In genomic region chr14:51981218-51981854, GRCh38 we compare ENCODE assay signal across 15 cellular contexts. TPM values are rescaled to one million over a fixed set of nuclear protein-coding genes. Genes with fewer than 3 reads are reported as not detected.
DNase-seq lines count a peak whose midpoint lies in the region; ATAC-seq, FAIRE-seq and TF ChIP-seq lines count a peak whose summit lies in the region.
"Had no signal": no experiment of that assay in that cellular context is flagged by ENCODE, and none has a peak within 500 bp of the region (broad histone marks: within the 10 kb centered on the region; RNA-seq: fewer than 3 reads in every experiment).

No MANE protein-coding gene starts in this region.

- SMC1A ChIA-PET in GM12878 (lab: Charles Lee; ENCODE audit: uncharacterized antibody, unreplicated experiment): interaction anchor here (0.6 to 4.3 kb wide), 4 partner anchors 9 to 697 kb away, joined by 3 to 19 read pairs (median 5); no protein-coding TSS in a partner anchor

- no peaks in the 10 kb centered on the region for H3K27me3 ChIP-seq in GM12878 (replicated peaks in 1 of 2; ENCODE audit: control insufficient read depth in 2 of 2, insufficient read depth in 2 of 2, low read length in 1 of 2)

- no peaks in the 10 kb centered on the region for H3K36me3 ChIP-seq in GM12878 (ENCODE audit: control insufficient read depth in 2 of 2, insufficient read depth in 2 of 2, low read length in 1 of 2)

- TF ChIP-seq RAD21 in GM12878 (IDR thresholded peaks at IDR 0.05; ENCODE audit: insufficient read depth, low read depth, low read length): no peak

- 23% methylated on average over 4 of the region's 4 CpGs for WGBS in GM12878 (ENCODE audit: insufficient coverage, insufficient replicate concordance, low lambda C conversion rate, missing lambda C conversion rate)

- H3K9ac ChIP-seq in GM12878 (ENCODE audit: control insufficient read depth, insufficient read depth, low read length): no peak overlapping the region

- TF ChIP-seq POLR2A in GM12878 (IDR thresholded peaks at IDR 0.05; ENCODE audit: low read depth, low read length): no peak

- H4K20me1 ChIP-seq in GM12878 (ENCODE audit: control insufficient read depth, insufficient read depth): no peaks in the 10 kb centered on the region

- in situ Hi-C loops in GM12878 (cut with MboI): no loop called here

- RAD21 ChIA-PET in GM12878 (lab: Charles Lee; ENCODE audit: unreplicated experiment): interaction anchor here (0.8 to 1.2 kb wide), 2 partner anchors 153 to 154 kb away, joined by 3 to 4 read pairs; no protein-coding TSS in a partner anchor

- POLR2A ChIA-PET in GM12878 (lab: Charles Lee): no interaction called here

- no TSS peak for BruUV-seq in GM12878 (replicated peaks; lab: Mats Ljungman, UMichigan)

- H3K4me1 ChIP-seq in GM12878 (ENCODE audit: control insufficient read depth, insufficient read depth, low read length): peaks cover 3% of the 10 kb centered on the region

- TF ChIP-seq CTCF in GM12878 (IDR thresholded peaks at IDR 0.05 in 2 of 3, conservative IDR thresholded peaks at IDR 0.05 in 1 of 3; ENCODE audit: control insufficient read depth in 2 of 3, extremely low read depth in 1 of 3, insufficient read depth in 1 of 3, low read depth in 3 of 3, low read length in 3 of 3): no peak

- H3K4me3 ChIP-seq in GM12878: no peak overlapping the region
- H3K4me3 ChIP-seq: GM23338 had no signal

- no peak overlapping the region for H3K27ac ChIP-seq in GM12878 (ENCODE audit: control insufficient read depth, insufficient read depth)

- H3K79me2 ChIP-seq in GM12878 (ENCODE audit: control insufficient read depth, insufficient read depth, low read length): no peaks in the 10 kb centered on the region

- CTCF ChIA-PET in GM12878 (lab: Yijun Ruan, JAX): interaction anchor here (0.9 to 7.3 kb wide), 7 partner anchors 8 to 699 kb away, joined by 3 to 67 read pairs (median 17); partner anchors contain the start of gene RTRAF

- H2AFZ ChIP-seq in GM12878 (ENCODE audit: control insufficient read depth, low read depth, low read length): no peak overlapping the region
- H2AFZ ChIP-seq: GM23338 had no signal

- intact Hi-C loops in GM12878 (cut with micrococcal nuclease; ENCODE audit: unreplicated experiment): loop anchor here (10.0 kb wide), 1 partner anchor 327 kb away; the partner anchor contains the start of gene FRMD6

- peak; percentile 42 for ATAC-seq in GM18519 (IDR thresholded peaks at IDR 0.05; ENCODE audit: low FRiP score, unreplicated experiment)
- peak; percentile 73 for ATAC-seq in GM21390 (IDR thresholded peaks at IDR 0.05; ENCODE audit: unreplicated experiment)
- ATAC-seq in HG03025 (IDR thresholded peaks at IDR 0.05; ENCODE audit: low FRiP score, unreplicated experiment): peak; percentile 50
- ATAC-seq in GM12878: peak; percentile 80
- ATAC-seq: GM23338 had no signal

- no peak for DNase-seq in GM12878 (ENCODE audit: low read depth, low spot score)
- DNase-seq in NCI-H128 (lab: John Stamatoyannopoulos, UW; ENCODE audit: unreplicated experiment): no peak
- DNase-seq in OCI-M2 (lab: John Stamatoyannopoulos, UW; ENCODE audit: unreplicated experiment): no peak
- no peak for DNase-seq in NCI-H1105 treated with DMSO at 0.1 percent for 48 hours (lab: John Stamatoyannopoulos, UW)
- DNase-seq: activated CD4-positive, CD25-positive, alpha-beta regulatory T cell treated with anti-CD3 and anti-CD28 coated beads, Interleukin-2, amount 50 U/mL, for 72 hours; aorta; mammary epithelial cell; MM.1S; NCI-H2107; NCI-H774 had no signal

- peaks cover 3% of the 10 kb centered on the region; the same call in 1 of the 3 replicates for H3K9me3 ChIP-seq in GM12878 (replicated peaks; ENCODE audit: control insufficient read depth, insufficient read depth, low read length)

- no peak overlapping the region for H3K4me2 ChIP-seq in GM12878 (ENCODE audit: control insufficient read depth, insufficient read depth)
- H3K4me2 ChIP-seq: GM23338 had no signal

- no peak for TF ChIP-seq EP300 in GM12878 (IDR thresholded peaks at IDR 0.05; ENCODE audit: borderline replicate concordance in 1 of 2, control insufficient read depth in 1 of 2, low read depth in 2 of 2, low read length in 2 of 2)

- FAIRE-seq in GM12878 (lab: Jason Lieb, UNC): no peak
- FAIRE-seq: colon had no signal

TF ChIP-seq in GM12878, 131 proteins besides CTCF, POLR2A, EP300 and RAD21:
- TF ChIP-seq IKZF2 (IDR thresholded peaks at IDR 0.05) (no peak), EED (IDR thresholded peaks at IDR 0.05; ENCODE audit: low read depth) (peak; percentile 61), ZBTB4 (CRISPR knock-in tag; IDR thresholded peaks at IDR 0.05) (no peak), LARP7 (IDR thresholded peaks at IDR 0.05) (no peak), ZNF384 (IDR thresholded peaks at IDR 0.05; ENCODE audit: borderline replicate concordance, low read depth, low read length) (no peak), NR2F1 (conservative IDR thresholded peaks at IDR 0.05) (no peak), SRF (IDR thresholded peaks at IDR 0.05; ENCODE audit: low read depth in 2 of 2, low read length in 2 of 2) (no peak), JUNB (IDR thresholded peaks at IDR 0.05) (peak; percentile 32; the same call in 1 of the 2 replicates), BRCA1 (IDR thresholded peaks at IDR 0.05; ENCODE audit: low read depth, low read length) (no peak), ZSCAN29 (IDR thresholded peaks at IDR 0.05) (no peak), SMC3 (IDR thresholded peaks at IDR 0.05; ENCODE audit: borderline replicate concordance, low read length) (no peak), PKNOX1 (IDR thresholded peaks at IDR 0.05) (peak; percentile 89), PBX3 (IDR thresholded peaks at IDR 0.05; ENCODE audit: insufficient replicate concordance, low read depth, low read length) (peak; percentile 70), CBX5 (IDR thresholded peaks at IDR 0.05; ENCODE audit: low read depth) (no peak), MEF2A (IDR thresholded peaks at IDR 0.05; ENCODE audit: insufficient read depth, low read depth, low read length) (no peak), RUNX3 (IDR thresholded peaks at IDR 0.05; ENCODE audit: low read length) (peak; percentile 25; the same call in 1 of the 2 replicates)

RNA-seq across cellular contexts. Expression of gene RTRAF, which starts 8.0 kb away (rescaled TPM):
- total RNA-seq in GM12878 (2013; cell fraction: nucleolus; rRNA removed): 47.2 and 48.0 TPM in 2 replicates
- 336 and 339 TPM in 2 replicates for total RNA-seq in GM12878 (2014; rRNA removed)
- total RNA-seq in GM12878 (2014; rRNA removed; fragmentation: Illumina TruSeq; extraction: Trizol): 385 and 416 TPM in 2 replicates
- total RNA-seq in GM12878 (2021): 248 and 265 TPM in 2 replicates
- polyA plus RNA-seq in GM12878 (2011; ENCODE audit: low read depth): 131 TPM
- polyA plus RNA-seq in GM12878 (2011; rRNA removed): 333 and 409 TPM in 2 replicates
- polyA plus RNA-seq in GM12878 (2011; cell fraction: cytosol; rRNA removed): 73.1 and 85.9 TPM in 2 replicates
- 93.8 and 105 TPM in 2 replicates for polyA plus RNA-seq in GM12878 (2011; cell fraction: nucleus; rRNA removed)
- 275 and 280 TPM in 2 replicates for polyA plus RNA-seq in GM12878 (2012)
- polyA plus RNA-seq in GM12878 (2014; fragmentation: Illumina TruSeq; extraction: Trizol): 331 and 366 TPM in 2 replicates
- polyA plus RNA-seq in GM12878 (2014; fragmentation: Nextera tagmentation; extraction: Ambion mirVana): 100 to 1,000 TPM; 358 to 395 TPM
- 328 and 371 TPM in 2 replicates for polyA plus RNA-seq in GM12878 (2014; rRNA removed)
- polyA plus RNA-seq in GM12878 (2016; fragmentation: Nextera tagmentation; extraction: Ambion mirVana): 100 to 1,000 TPM; 512 to 540 TPM
- 56.6 and 115 TPM in 2 replicates for polyA minus RNA-seq in GM12878 (2011; rRNA and poly(A)+ RNA removed)
- polyA minus RNA-seq in GM12878 (2011; cell fraction: cytosol; rRNA and poly(A)+ RNA removed): 114 and 128 TPM in 2 replicates
- polyA minus RNA-seq in GM12878 (2011; cell fraction: nucleus; rRNA and poly(A)+ RNA removed): 34.3 and 53.4 TPM in 2 replicates
